In the genomic region with DNA sequence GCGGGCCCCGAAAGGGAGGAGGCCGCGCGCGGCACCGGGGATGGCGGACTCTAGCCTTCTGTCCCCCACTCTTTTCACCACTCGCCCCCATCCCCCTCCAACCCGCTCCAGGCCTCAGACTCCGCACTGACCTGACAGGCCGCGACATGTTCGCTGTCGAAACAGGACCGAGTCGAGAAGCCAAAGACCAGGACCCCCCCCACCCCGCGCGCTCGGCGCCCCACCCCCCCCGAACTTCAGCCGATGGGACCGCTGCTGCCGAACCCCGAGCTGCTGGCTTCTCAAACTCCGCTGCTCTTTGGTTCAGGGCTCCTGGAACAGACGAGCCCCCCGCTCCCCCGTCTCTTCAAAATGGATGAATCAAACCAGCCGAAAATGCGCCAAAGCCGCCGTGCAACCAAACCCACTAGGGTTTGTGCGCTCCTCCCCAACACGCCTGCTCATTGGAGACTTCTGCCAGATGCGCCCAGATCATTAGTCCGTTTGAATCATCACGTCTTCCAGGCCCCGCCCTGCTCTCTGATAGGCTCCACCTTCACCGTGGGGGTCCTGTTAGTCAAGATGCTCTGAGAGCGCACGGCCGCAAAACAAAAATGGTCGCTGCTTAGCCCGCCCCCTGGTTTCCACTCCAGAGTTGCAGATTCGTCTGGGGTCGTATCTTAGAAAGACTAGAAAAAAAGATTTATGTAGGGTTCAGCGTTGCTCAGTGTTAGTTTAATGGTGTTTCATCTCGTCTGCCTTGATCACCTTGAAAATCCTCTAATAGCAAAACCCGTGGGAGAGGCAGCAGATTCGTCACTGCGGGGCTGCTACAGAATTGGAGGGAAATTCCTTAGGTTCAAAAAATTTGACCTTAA, we compare ENCODE assay signal across 8 cellular contexts. TPM values are rescaled to one million over a fixed set of nuclear protein-coding genes. Genes with fewer than 3 reads are reported as not detected.
DNase-seq lines count a peak whose midpoint lies in the region; ATAC-seq, FAIRE-seq and TF ChIP-seq lines count a peak whose summit lies in the region.

A gene with protein sequence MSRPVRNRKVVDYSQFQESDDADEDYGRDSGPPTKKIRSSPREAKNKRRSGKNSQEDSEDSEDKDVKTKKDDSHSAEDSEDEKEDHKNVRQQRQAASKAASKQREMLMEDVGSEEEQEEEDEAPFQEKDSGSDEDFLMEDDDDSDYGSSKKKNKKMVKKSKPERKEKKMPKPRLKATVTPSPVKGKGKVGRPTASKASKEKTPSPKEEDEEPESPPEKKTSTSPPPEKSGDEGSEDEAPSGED (minus strand): TSS at position 357 of the 857 bp plus-strand sequence. CDS start 209 bp downstream, at position 148.

- no peaks in the 10 kb centered on the region for H3K9me3 ChIP-seq in Loucy (ENCODE audit: insufficient read depth, low read depth, low read length)

- intact Hi-C loops in natural killer cell (cut with micrococcal nuclease): loop anchor here (1.0 to 2.0 kb wide), 3 partner anchors 25 to 117 kb away; partner anchors contain the start of genes ELK4 and RAB29

- peak within 1 kb of the TSS; percentile 90 to 97 for H3K27ac Mint-ChIP-seq in natural killer cell

- peaks cover 26 to 35% of the 10 kb centered on the region in 2 donors for H3K4me1 Mint-ChIP-seq in natural killer cell

- peak within 1 kb of the TSS; percentile 93 for H2AFZ ChIP-seq in Loucy (ENCODE audit: low read length)

- H3F3A ChIP-seq in Loucy (ENCODE audit: low read depth): peaks cover 3% of the 10 kb centered on the region; the same call in 1 of the 2 replicates

- no peaks in the 10 kb centered on the region for H3K9me2 ChIP-seq in Loucy (replicated peaks; ENCODE audit: low read depth, low read length)

- no peaks in the 10 kb centered on the region for H3K9me3 Mint-ChIP-seq in natural killer cell

- H3K27me3 ChIP-seq in Loucy (ENCODE audit: insufficient read depth, low read length, poor library complexity, severe bottlenecking): no peaks in the 10 kb centered on the region

- H4K20me1 ChIP-seq in Loucy (ENCODE audit: insufficient read depth, low read length, poor library complexity, severe bottlenecking): peaks cover 40% of the 10 kb centered on the region

- peaks cover 35% of the 10 kb centered on the region for H3K4me1 ChIP-seq in Loucy (ENCODE audit: insufficient read depth, low read length, poor library complexity, severe bottlenecking)

- no peak for TF ChIP-seq CTCF in Loucy (conservative IDR thresholded peaks at IDR 0.05; ENCODE audit: low read length)
- TF ChIP-seq CTCF in natural killer cell (IDR thresholded peaks at IDR 0.05): no peak

- TF ChIP-seq POLR2A in H54 (IDR thresholded peaks at IDR 0.05; ENCODE audit: low read depth, low read length) (no peak; the same call in 1 of the 2 replicates), Raji (IDR thresholded peaks at IDR 0.05; ENCODE audit: insufficient read depth, low read depth, low read length) (peak; percentile 52; the same call in 1 of the 2 replicates)

- peak within 1 kb of the TSS; percentile 100 for H3K4me3 Mint-ChIP-seq in natural killer cell

- H3K9ac ChIP-seq in Loucy (ENCODE audit: low read depth, low read length, poor library complexity, severe bottlenecking): peak within 1 kb of the TSS; percentile 98

- peak; percentile 74 to 87 (median 77) for ATAC-seq in natural killer cell

- H3K36me3 Mint-ChIP-seq in natural killer cell: peaks cover 8% of the 10 kb centered on the region

- peaks cover 50% of the 10 kb centered on the region for H3K79me2 ChIP-seq in Loucy (ENCODE audit: insufficient read depth, low read length)

- H3K27me3 Mint-ChIP-seq in natural killer cell (ENCODE audit: low read depth in 2 of 2): no peaks in the 10 kb centered on the region

- peak within 1 kb of the TSS; percentile 91 for H3K4me2 ChIP-seq in Loucy (ENCODE audit: low read depth, low read length, poor library complexity, severe bottlenecking)

- H3K36me3 ChIP-seq in Loucy (ENCODE audit: insufficient read depth, low read length): 0 out of 2 replicates have a peak, but pooled peaks cover 2% of the 10 kb centered on the region

- FAIRE-seq in H54 (lab: Jason Lieb, UNC): peak; percentile 95

- DNase-seq in EL (peak; percentile 99), H54 (ENCODE audit: insufficient read length, low spot score) (peak; percentile 62), fibroblast of peridontal ligament (ENCODE audit: extremely low read depth) (peak; percentile 99), natural killer cell (peak; percentile 93)
- peak; percentile 93 for DNase-seq in activated T-helper 9 cell treated with anti-CD3 and anti-CD28 coated beads, Interleukin-2, amount 50 U/mL, for 16 hours (ENCODE audit: low read depth)
- peak; percentile 98 for DNase-seq in stimulated activated naive CD4-positive, alpha-beta T cell treated with Interleukin-2 at 50 U/mL for 16 hours (lab: John Stamatoyannopoulos, UW)

- H3K4me3 ChIP-seq in Loucy (ENCODE audit: low read length, poor library complexity, severe bottlenecking): peak within 1 kb of the TSS; percentile 80

RNA-seq across cellular contexts. Expression of the gene that starts here (rescaled TPM):
- total RNA-seq in natural killer cell: 100 to 1,000 TPM in 2 of 3 donors, 10 to 100 TPM in 1; 89.2 to 113 (median 103) TPM

Comparison
In these comparisons a context has a peak if more than half of its experiments do, and no peak if none do; other contexts are left out.
1. Peak in every context shown above with its lines: DNase-seq, ATAC-seq and H3K4me3 ChIP-seq.